8 cellular contexts compared by ENCODE assay signal in genomic region chr5:149358294-149358651, GRCh38. TPM values are rescaled to one million over a fixed set of nuclear protein-coding genes. Genes with fewer than 3 reads are reported as not detected.
DNase-seq lines count a peak whose midpoint lies in the region; ATAC-seq and TF ChIP-seq lines count a peak whose summit lies in the region.

No MANE protein-coding gene starts in this region.

- peak overlapping the region; percentile 61; the same call in 1 of the 2 replicates for H3K27ac ChIP-seq in HEK293 (ENCODE audit: extremely low read depth, low read depth, low read length)
- no peak overlapping the region for H3K27ac ChIP-seq in trophoblast cell (ENCODE audit: low read depth, low read length)

- peak overlapping the region; percentile 48 for H4K8ac ChIP-seq in trophoblast cell (ENCODE audit: low read depth, low read length)

- no CpG with 5 or more reads among the region's 18 CpGs for WGBS in trophoblast cell (ENCODE audit: extremely low coverage, insufficient coverage, insufficient read length)

- H3K4me3 ChIP-seq in HEK293 (ENCODE audit: low read depth, low read length): peak overlapping the region; percentile 78
- peak overlapping the region; percentile 86 for H3K4me3 ChIP-seq in trophoblast cell (ENCODE audit: low read depth, low read length)

- H2BK5ac ChIP-seq in trophoblast cell (ENCODE audit: low read depth, low read length, poor library complexity): no peak overlapping the region

- H3K4me1 ChIP-seq in HEK293 (ENCODE audit: control insufficient read depth, insufficient read depth, low read length): no peaks in the 10 kb centered on the region
- peaks cover 6% of the 10 kb centered on the region in 2 experiments for H3K4me1 ChIP-seq in trophoblast cell (ENCODE audit: control insufficient read depth in 1 of 2, insufficient read depth in 2 of 2, low read length in 2 of 2)

- no peaks in the 10 kb centered on the region for H3K9me3 ChIP-seq in HEK293 (ENCODE audit: control insufficient read depth, insufficient read depth, low read depth, low read length)
- peaks cover 3% of the 10 kb centered on the region for H3K9me3 ChIP-seq in trophoblast cell (ENCODE audit: insufficient read depth, low read depth, low read length)

- no peak overlapping the region for H3K4ac ChIP-seq in trophoblast cell (ENCODE audit: low read depth, low read length)

- intact Hi-C loops in head of caudate nucleus (cut with DNase I): no loop called here

- TF ChIP-seq CTCF in HEK293 (tag by site-specific recombination; IDR thresholded peaks at IDR 0.05): peak; percentile 34; the same call in 1 of the 2 replicates

- H3K79me1 ChIP-seq in trophoblast cell (ENCODE audit: low read length): peaks cover 2% of the 10 kb centered on the region

- CTCF ChIA-PET in HEK293 (lab: Yijun Ruan, JAX): interaction anchor here (0.6 to 1.8 kb wide), 9 partner anchors 9 to 217 kb away, joined by 3 to 21 read pairs (median 5); partner anchors contain the start of genes ABLIM3, AFAP1L1 and GRPEL2

- H3K23ac ChIP-seq in trophoblast cell (ENCODE audit: low read length): no peak overlapping the region

- no peak overlapping the region for H4K91ac ChIP-seq in trophoblast cell (ENCODE audit: low read depth, low read length)

- H3K14ac ChIP-seq in trophoblast cell (ENCODE audit: low read length): peak overlapping the region; percentile 67

- POLR2A ChIA-PET in HEK293 (lab: Yijun Ruan, JAX): interaction anchor here (0.6 to 5.6 kb wide), 11 partner anchors 9 to 193 kb away, joined by 3 to 77 read pairs (median 6); partner anchors contain the start of genes CSNK1A1 and GRPEL2

- H3K27me3 ChIP-seq in trophoblast cell (ENCODE audit: insufficient read depth, low read length): no peaks in the 10 kb centered on the region

- H2BK12ac ChIP-seq in trophoblast cell (ENCODE audit: low read length): no peak overlapping the region

- ATAC-seq in HG02623 (IDR thresholded peaks at IDR 0.05; ENCODE audit: unreplicated experiment): no peak

- DNase-seq in GDM1 (lab: John Stamatoyannopoulos, UW) (peak; percentile 22), NCI-H748 (lab: John Stamatoyannopoulos, UW; ENCODE audit: unreplicated experiment) (peak; percentile 71), head of caudate nucleus (peak in 39 of 42 donors; percentile 13 to 78 (median 50)), trophoblast cell (no peak), NCI-H446 treated with DMSO at 0.1 percent for 48 hours (lab: John Stamatoyannopoulos, UW) (no peak)
- DNase-seq in activated naive CD4-positive, alpha-beta T cell treated with Interleukin-2 at 50 U/mL for 16 hours: peak; percentile 29

- peaks cover 6 to 28% of the 10 kb centered on the region in 2 experiments for H3K36me3 ChIP-seq in HEK293 (ENCODE audit: control insufficient read depth in 2 of 2, insufficient read depth in 1 of 2, low read length in 2 of 2)
- peaks cover 2 to 7% of the 10 kb centered on the region in 2 experiments for H3K36me3 ChIP-seq in trophoblast cell (ENCODE audit: control insufficient read depth in 1 of 2, insufficient read depth in 2 of 2, low read length in 2 of 2)

- H3K4me2 ChIP-seq in trophoblast cell (ENCODE audit: low read length): peak overlapping the region; percentile 95

- peak overlapping the region; percentile 59 for H3K18ac ChIP-seq in trophoblast cell (ENCODE audit: low read length)

- peaks cover 5% of the 10 kb centered on the region for H3K79me2 ChIP-seq in trophoblast cell (ENCODE audit: control insufficient read depth, insufficient read depth, low read length, poor library complexity)

- H2BK120ac ChIP-seq in trophoblast cell (ENCODE audit: insufficient read depth, low read length, poor library complexity): no peak overlapping the region

- no peak overlapping the region for H3K9ac ChIP-seq in trophoblast cell (ENCODE audit: low read length)

- no peak overlapping the region for H4K12ac ChIP-seq in trophoblast cell (ENCODE audit: low read depth, low read length)

- no peak overlapping the region for H2AK5ac ChIP-seq in trophoblast cell (ENCODE audit: low read length)

- peak overlapping the region; percentile 94 for H2AFZ ChIP-seq in trophoblast cell (ENCODE audit: insufficient read depth, low read length, poor library complexity)

TF ChIP-seq in HEK293, 187 proteins besides CTCF, POLR2A, EP300 and RAD21:
- TF ChIP-seq ZNF391 (tag by site-specific recombination; IDR thresholded peaks at IDR 0.05; ENCODE audit: borderline replicate concordance, low read depth) (peak; percentile 47; the same call in 1 of the 2 replicates), BCL6B (tag by site-specific recombination; IDR thresholded peaks at IDR 0.05) (no peak), ZNF658 (tag by site-specific recombination; IDR thresholded peaks at IDR 0.05) (no peak), ZBTB7A (tag by site-specific recombination; IDR thresholded peaks at IDR 0.05; ENCODE audit: low read depth) (peak; percentile 85; the same call in 1 of the 2 replicates), ZNF561 (tag by site-specific recombination; IDR thresholded peaks at IDR 0.05; ENCODE audit: borderline replicate concordance) (0 out of 2 replicates have a peak, but pooled peaks have one; percentile 5), SALL2 (tag by site-specific recombination; IDR thresholded peaks at IDR 0.05; ENCODE audit: borderline replicate concordance) (no peak), ZIC2 (tag by site-specific recombination; IDR thresholded peaks at IDR 0.05) (peak; percentile 46), ZNF768 (tag by site-specific recombination; IDR thresholded peaks at IDR 0.05) (no peak), ZNF843 (tag by site-specific recombination; IDR thresholded peaks at IDR 0.05) (0 out of 2 replicates have a peak, but pooled peaks have one; percentile 46), ZNF335 (tag by site-specific recombination; conservative IDR thresholded peaks at IDR 0.05) (peak; percentile 59), GLIS1 (tag by site-specific recombination; IDR thresholded peaks at IDR 0.05) (peak; percentile 74), ZNF776 (tag by site-specific recombination; IDR thresholded peaks at IDR 0.05; ENCODE audit: borderline replicate concordance) (no peak), ZNF610 (tag by site-specific recombination; IDR thresholded peaks at IDR 0.05; ENCODE audit: borderline replicate concordance) (0 out of 2 replicates have a peak, but pooled peaks have one; percentile 28), ZBTB1 (tag by site-specific recombination; IDR thresholded peaks at IDR 0.05) (no peak), GLI2 (tag by site-specific recombination; IDR thresholded peaks at IDR 0.05; ENCODE audit: borderline replicate concordance, low read depth) (no peak), ZBTB48 (tag by site-specific recombination; IDR thresholded peaks at IDR 0.05) (peak; percentile 60; the same call in 1 of the 2 replicates), KLF1 (tag by site-specific recombination; IDR thresholded peaks at IDR 0.05) (no peak), KLF9 (tag by site-specific recombination; IDR thresholded peaks at IDR 0.05; ENCODE audit: low read depth) (peak; percentile 32; the same call in 1 of the 2 replicates), ZNF140 (tag by site-specific recombination; IDR thresholded peaks at IDR 0.05) (no peak), INSM2 (tag by site-specific recombination; IDR thresholded peaks at IDR 0.05) (no peak), ZNF398 (tag by site-specific recombination; IDR thresholded peaks at IDR 0.05) (peak; percentile 37; the same call in 1 of the 2 replicates), YY2 (tag by site-specific recombination; IDR thresholded peaks at IDR 0.05) (0 out of 2 replicates have a peak, but pooled peaks have one; percentile 0), TRIM28 (IDR thresholded peaks at IDR 0.05; ENCODE audit: borderline replicate concordance, low read length) (no peak)

RNA-seq across cellular contexts. Expression of gene PCYOX1L, which starts 0.4 kb away (rescaled TPM):
- polyA plus RNA-seq in trophoblast cell (2013): 2.2 and 2.4 TPM in 2 replicates

RNA-seq across cellular contexts. Expression of gene GRPEL2, which starts 13.0 kb away (rescaled TPM):
- 10.1 and 11.1 TPM in 2 replicates for polyA plus RNA-seq in trophoblast cell (2013)

RNA-seq across cellular contexts. Expression of gene IL17B, which starts 20.8 kb away (rescaled TPM):
- 0.25 and 0.26 TPM in 2 replicates for polyA plus RNA-seq in trophoblast cell (2013)

Comparison
In these comparisons a context has a peak if more than half of its experiments do, and no peak if none do; other contexts are left out.
1. DNase-seq: peak in GDM1 (single experiment), NCI-H748 (single experiment), activated naive CD4-positive, alpha-beta T cell treated with Interleukin-2 at 50 U/mL for 16 hours (single experiment) and head of caudate nucleus (39 of 42); none in trophoblast cell (0 of 2) and NCI-H446 treated with DMSO at 0.1 percent for 48 hours (single experiment).